In genomic region chr2:217289909-217290283, GRCh38 we compare ENCODE assay signal across 11 cellular contexts.
A peak's percentile ranks its signal among the peaks of the same experiment; 100 is the strongest.
DNase-seq lines count a peak whose midpoint lies in the region; ATAC-seq and TF ChIP-seq lines count a peak whose summit lies in the region.
"Had no signal": no experiment of that assay in that cellular context is flagged by ENCODE, and none has a peak within 500 bp of the region (broad histone marks: within the 10 kb centered on the region; RNA-seq: fewer than 3 reads in every experiment).

No MANE protein-coding gene starts in this region.

- H3K4me3 ChIP-seq in H7 (ENCODE audit: insufficient read depth, low read depth, low read length) (no peak overlapping the region), neuron (ENCODE audit: low read length) (no peak overlapping the region)

- no peaks in the 10 kb centered on the region for H3K9me3 Mint-ChIP-seq in chondrocyte (ENCODE audit: low read depth)
- H3K9me3 Mint-ChIP-seq: immature natural killer cell had no signal

- no peaks in the 10 kb centered on the region for H3K36me3 ChIP-seq in H7 (replicated peaks; ENCODE audit: control insufficient read depth, insufficient read depth, low read length)
- no peaks in the 10 kb centered on the region for H3K36me3 ChIP-seq in neuron (ENCODE audit: insufficient read depth, low read length)

- no peak overlapping the region for H3K27ac Mint-ChIP-seq in chondrocyte (ENCODE audit: unreplicated experiment)
- H3K27ac Mint-ChIP-seq: activated CD8-positive, alpha-beta T cell treated with anti-CD3 and anti-CD28 coated beads, Interleukin-2, amount 10 ng/mL, durations not matched to agents 7 days and 5 days; immature natural killer cell had no signal

- ATAC-seq in GM18907 (IDR thresholded peaks at IDR 0.05; ENCODE audit: unreplicated experiment), result no peak
- ATAC-seq: activated CD8-positive, alpha-beta T cell treated with anti-CD3 and anti-CD28 coated beads, Interleukin-2, amount 10 ng/mL, durations not matched to agents 7 days and 5 days had no signal

- no peaks in the 10 kb centered on the region for H3K36me3 Mint-ChIP-seq in chondrocyte (ENCODE audit: low read depth)

- no peak for TF ChIP-seq CTCF in chondrocyte (IDR thresholded peaks at IDR 0.05)

- no peak overlapping the region for H3K4me3 Mint-ChIP-seq in chondrocyte (ENCODE audit: unreplicated experiment)
- H3K4me3 Mint-ChIP-seq: activated CD8-positive, alpha-beta T cell treated with anti-CD3 and anti-CD28 coated beads, Interleukin-2, amount 10 ng/mL, durations not matched to agents 7 days and 5 days; central memory CD8-positive, alpha-beta T cell; immature natural killer cell had no signal

- H3K27me3 ChIP-seq in H7 (ENCODE audit: control insufficient read depth, insufficient read depth, low read length), result no peaks in the 10 kb centered on the region; the same call in 1 of the 2 replicates
- no peaks in the 10 kb centered on the region for H3K27me3 ChIP-seq in neuron (ENCODE audit: insufficient read depth, low read length)

- peak overlapping the region; percentile 76 for H2AFZ ChIP-seq in neuron (ENCODE audit: low read depth, low read length)

- H3K27me3 Mint-ChIP-seq in chondrocyte (ENCODE audit: low read depth), result no peaks in the 10 kb centered on the region

- DNase-seq in H7 (peak; percentile 17), NCI-H510A treated with DMSO at 0.1 percent for 48 hours (lab: John Stamatoyannopoulos, UW) (peak; percentile 90), epithelial cell of prostate (ENCODE audit: low read depth, low spot score) (peak; percentile 45), chondrocyte (ENCODE audit: low spot score) (no peak), SW480 (ENCODE audit: low spot score) (no peak)
- DNase-seq in stimulated activated CD4-positive, alpha-beta T cell treated with anti-CD3 and anti-CD28 coated beads, Interleukin-12 subunit alpha, Interleukin-12 subunit beta, amount 100 ng/mL, for 4 hours, result no peak
- DNase-seq: activated CD8-positive, alpha-beta T cell treated with anti-CD3 and anti-CD28 coated beads, Interleukin-2, amount 10 ng/mL, durations not matched to agents 7 days and 5 days; immature natural killer cell had no signal

- H3K27ac ChIP-seq in epithelial cell of prostate, result no peak overlapping the region

- peaks cover 21% of the 10 kb centered on the region for H3K4me1 ChIP-seq in neuron (ENCODE audit: insufficient read depth, low read length)

- peaks cover 20% of the 10 kb centered on the region for H3K4me1 Mint-ChIP-seq in chondrocyte (ENCODE audit: low read depth)
- H3K4me1 Mint-ChIP-seq: central memory CD8-positive, alpha-beta T cell; immature natural killer cell had no signal

- H3K9me3 ChIP-seq in neuron (ENCODE audit: low read length), result peaks cover 7% of the 10 kb centered on the region

Comparison
In these comparisons a context has a peak if more than half of its experiments do, and no peak if none do; other contexts are left out.
1. DNase-seq: peak in H7 (single experiment), NCI-H510A treated with DMSO at 0.1 percent for 48 hours (single experiment) and epithelial cell of prostate (single experiment); none in chondrocyte (single experiment), stimulated activated CD4-positive, alpha-beta T cell treated with anti-CD3 and anti-CD28 coated beads, Interleukin-12 subunit alpha, Interleukin-12 subunit beta, amount 100 ng/mL, for 4 hours (single experiment) and SW480 (single experiment).